Comparison of ENCODE assay signal across 11 cellular contexts in genomic region chr2:47043891-47044239, GRCh38.
A peak's percentile ranks its signal among the peaks of the same experiment; 100 is the strongest.
DNase-seq lines count a peak whose midpoint lies in the region; ATAC-seq and TF ChIP-seq lines count a peak whose summit lies in the region.
"Had no signal": no experiment of that assay in that cellular context is flagged by ENCODE, and none has a peak within 500 bp of the region (broad histone marks: within the 10 kb centered on the region; RNA-seq: fewer than 3 reads in every experiment).

No MANE protein-coding gene starts in this region.

- H3K9me3 Mint-ChIP-seq in CD8-positive, alpha-beta T cell, result no peaks in the 10 kb centered on the region

- TF ChIP-seq EP300 in esophagus muscularis mucosa (IDR thresholded peaks at IDR 0.05) (no peak), sigmoid colon (IDR thresholded peaks at IDR 0.05) (no peak)

- intact Hi-C loops in CD8-positive, alpha-beta T cell (cut with DNase I, micrococcal nuclease), result no loop called here
- intact Hi-C loops in PC-9 (cut with micrococcal nuclease; ENCODE audit: unreplicated experiment) (loop anchor here (1.0 kb wide), 3 partner anchors 25 to 32 kb away; no protein-coding TSS in a partner anchor), esophagus muscularis mucosa (cut with DNase I) (no loop called here), sigmoid colon (cut with DNase I) (no loop called here)

- 37% methylated on average over 4 of the region's 4 CpGs for whole genome bisulfite sequencing in esophagus muscularis mucosa
- 65 to 75% methylated on average over 4 of the region's 4 CpGs for WGBS in sigmoid colon, 2 donors

- peak overlapping the region; percentile 78 for H3K4me2 ChIP-seq in PC-9

- H4K20me1 ChIP-seq in PC-9 (ENCODE audit: insufficient read depth), result no peaks in the 10 kb centered on the region

- H3K4me1 Mint-ChIP-seq in CD8-positive, alpha-beta T cell (ENCODE audit: low read depth), result peaks cover 4% of the 10 kb centered on the region

- H3K27ac Mint-ChIP-seq in CD8-positive, alpha-beta T cell, result peak overlapping the region; percentile 62

- no peaks in the 10 kb centered on the region for H3K9me2 ChIP-seq in PC-9 (ENCODE audit: insufficient read depth)

- H3K9me3 ChIP-seq in CD8-positive, alpha-beta T cell (ENCODE audit: low read length), result no peaks in the 10 kb centered on the region
- no peaks in the 10 kb centered on the region for H3K9me3 ChIP-seq in PC-9 (ENCODE audit: insufficient read depth, low read depth)
- no peaks in the 10 kb centered on the region for H3K9me3 ChIP-seq in esophagus muscularis mucosa
- H3K9me3 ChIP-seq in sigmoid colon, result no peaks in the 10 kb centered on the region

- CTCF ChIA-PET in CD8-positive, alpha-beta T cell (lab: Charles Lee), result no interaction called here
- CTCF ChIA-PET in PC-9 (lab: Charles Lee), result interaction anchor here (0.6 to 1.5 kb wide), 5 partner anchors 12 to 279 kb away, joined by 3 to 4 read pairs (median 3); no protein-coding TSS in a partner anchor

- H3K27ac ChIP-seq in CD8-positive, alpha-beta T cell (ENCODE audit: low read depth, low read length), result no peak overlapping the region
- peak overlapping the region; percentile 89 for H3K27ac ChIP-seq in PC-9
- H3K27ac ChIP-seq in esophagus muscularis mucosa (replicated peaks in 1 of 4), result peak overlapping the region; percentile 84 to 97 (median 92)
- H3K27ac ChIP-seq in sigmoid colon, result peak overlapping the region; percentile 83 to 97 (median 93)

- peaks cover 39% of the 10 kb centered on the region for H3K36me3 ChIP-seq in CD8-positive, alpha-beta T cell (ENCODE audit: insufficient read depth, low read length)
- peaks cover 13% of the 10 kb centered on the region for H3K36me3 ChIP-seq in PC-9 (ENCODE audit: low read depth)
- H3K36me3 ChIP-seq in esophagus muscularis mucosa, result peaks cover 14 to 41% (median 30%) of the 10 kb centered on the region in 4 donors
- H3K36me3 ChIP-seq in sigmoid colon, result peaks cover 0 to 24% (median 11%) of the 10 kb centered on the region in 4 donors

- peaks cover 80% of the 10 kb centered on the region for H3K36me3 Mint-ChIP-seq in CD8-positive, alpha-beta T cell

- H3K4me3 ChIP-seq in CD8-positive, alpha-beta T cell (ENCODE audit: low read depth, low read length), result no peak overlapping the region
- no peak overlapping the region for H3K4me3 ChIP-seq in PC-9
- H3K4me3 ChIP-seq in esophagus muscularis mucosa, result no peak overlapping the region
- no peak overlapping the region for H3K4me3 ChIP-seq in sigmoid colon
- H3K4me3 ChIP-seq: lung had no signal

- peaks cover 24% of the 10 kb centered on the region for H3K79me2 ChIP-seq in PC-9 (ENCODE audit: low read depth)

- no peak for ATAC-seq in CD8-positive, alpha-beta T cell
- no peak for ATAC-seq in HG03378 (IDR thresholded peaks at IDR 0.05; ENCODE audit: unreplicated experiment)
- ATAC-seq in HG02973 (IDR thresholded peaks at IDR 0.05; ENCODE audit: unreplicated experiment), result no peak
- no peak for ATAC-seq in HG02642 (IDR thresholded peaks at IDR 0.05; ENCODE audit: poor library complexity, unreplicated experiment)

- TF ChIP-seq CTCF in CD8-positive, alpha-beta T cell (IDR thresholded peaks at IDR 0.05), result no peak
- TF ChIP-seq CTCF in PC-9 (conservative IDR thresholded peaks at IDR 0.05), result no peak
- TF ChIP-seq CTCF in esophagus muscularis mucosa (IDR thresholded peaks at IDR 0.05), result no peak
- TF ChIP-seq CTCF in sigmoid colon (IDR thresholded peaks at IDR 0.05), result no peak

- peaks cover 38% of the 10 kb centered on the region for H3F3A ChIP-seq in PC-9 (ENCODE audit: insufficient read depth, low read depth)

- BruUV-seq in PC-9 (replicated peaks; lab: Mats Ljungman, UMichigan), result TSS peak; percentile 81

- no peaks in the 10 kb centered on the region for H3K27me3 ChIP-seq in CD8-positive, alpha-beta T cell (ENCODE audit: insufficient read depth, low read length)
- H3K27me3 ChIP-seq in PC-9 (ENCODE audit: insufficient read depth, low read depth) (no peaks in the 10 kb centered on the region), esophagus muscularis mucosa (no peaks in the 10 kb centered on the region), sigmoid colon (no peaks in the 10 kb centered on the region)

- TF ChIP-seq POLR2A in esophagus muscularis mucosa (IDR thresholded peaks at IDR 0.05; ENCODE audit: low read depth), result no peak
- no peak for TF ChIP-seq POLR2A in sigmoid colon (IDR thresholded peaks at IDR 0.05)

- H2AFZ ChIP-seq in PC-9, result no peak overlapping the region

- no peaks in the 10 kb centered on the region for H3K27me3 Mint-ChIP-seq in CD8-positive, alpha-beta T cell (ENCODE audit: low read depth)

- H3K4me3 Mint-ChIP-seq in CD8-positive, alpha-beta T cell, result no peak overlapping the region

- POLR2A ChIA-PET in CD8-positive, alpha-beta T cell (lab: Charles Lee), result no interaction called here
- POLR2A ChIA-PET in PC-9 (lab: Charles Lee; ENCODE audit: unreplicated experiment), result interaction anchor here (0.5 to 1.0 kb wide), 7 partner anchors 14 to 1924 kb away, joined by 3 to 10 read pairs (median 3); no protein-coding TSS in a partner anchor

- H3K4me1 ChIP-seq in CD8-positive, alpha-beta T cell (ENCODE audit: insufficient read depth, low read length), result no peaks in the 10 kb centered on the region
- H3K4me1 ChIP-seq in PC-9 (replicated peaks; ENCODE audit: insufficient read depth), result peaks cover 63% of the 10 kb centered on the region
- peaks cover 54 to 59% (median 58%) of the 10 kb centered on the region in 4 donors for H3K4me1 ChIP-seq in esophagus muscularis mucosa
- peaks cover 0 to 55% (median 55%) of the 10 kb centered on the region in 4 donors for H3K4me1 ChIP-seq in sigmoid colon

- no peak for DNase-seq in CD8-positive, alpha-beta T cell
- DNase-seq in PC-9 (no peak), esophagus muscularis mucosa (ENCODE audit: extremely low spot score) (no peak), sigmoid colon (no peak)
- no peak for DNase-seq in stimulated activated CD4-positive, alpha-beta T cell treated with anti-CD3 and anti-CD28 coated beads, Interleukin-4, amount 100 ng/mL, for 1 hour
- DNase-seq: effector CD8-positive, alpha-beta T cell; stimulated activated CD4-positive, alpha-beta T cell treated with anti-CD3 and anti-CD28 coated beads, Interleukin-4, amount 100 ng/mL, for 24 hours had no signal
